In genomic region chr16:69501956-69502457, GRCh38 we compare ENCODE assay signal across 2 cellular contexts.
TF ChIP-seq lines count a peak whose summit lies in the region.

No MANE protein-coding gene starts in this region.

TF ChIP-seq in SK-N-SH treated with all-trans-retinoic acid at 6 μM for 48 hours, 23 proteins besides CTCF, POLR2A, EP300 and RAD21 (continued from another document):
- TF ChIP-seq TSHZ2 (CRISPR knock-in tag; IDR thresholded peaks at IDR 0.05) = no peak
- TF ChIP-seq TCF4 (CRISPR knock-in tag; IDR thresholded peaks at IDR 0.05; ENCODE audit: borderline replicate concordance) = no peak
- no peak for TF ChIP-seq ESRRG (CRISPR knock-in tag; IDR thresholded peaks at IDR 0.05)

TF ChIP-seq in SK-N-SH, 30 proteins besides CTCF, POLR2A, EP300 and RAD21 (continued from another document):
- TF ChIP-seq, protein P1, sequence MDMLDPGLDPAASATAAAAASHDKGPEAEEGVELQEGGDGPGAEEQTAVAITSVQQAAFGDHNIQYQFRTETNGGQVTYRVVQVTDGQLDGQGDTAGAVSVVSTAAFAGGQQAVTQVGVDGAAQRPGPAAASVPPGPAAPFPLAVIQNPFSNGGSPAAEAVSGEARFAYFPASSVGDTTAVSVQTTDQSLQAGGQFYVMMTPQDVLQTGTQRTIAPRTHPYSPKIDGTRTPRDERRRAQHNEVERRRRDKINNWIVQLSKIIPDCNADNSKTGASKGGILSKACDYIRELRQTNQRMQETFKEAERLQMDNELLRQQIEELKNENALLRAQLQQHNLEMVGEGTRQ (IDR thresholded peaks at IDR 0.05; ENCODE audit: borderline replicate concordance, low read depth, low read length) = no peak
- TF ChIP-seq GATA2 (CRISPR knock-in tag; IDR thresholded peaks at IDR 0.05) = no peak
- no peak for TF ChIP-seq CHD2 (IDR thresholded peaks at IDR 0.05; ENCODE audit: low read length, partially characterized antibody)
- no peak for TF ChIP-seq TCF12 (IDR thresholded peaks at IDR 0.05)
- TF ChIP-seq NRF1 (IDR thresholded peaks at IDR 0.05; ENCODE audit: low read depth, low read length) = no peak
- no peak for TF ChIP-seq FOSL2 (IDR thresholded peaks at IDR 0.05; ENCODE audit: borderline replicate concordance, low read depth)
- no peak for TF ChIP-seq JUND (IDR thresholded peaks at IDR 0.05)
- TF ChIP-seq TAF1 (IDR thresholded peaks at IDR 0.05; ENCODE audit: borderline replicate concordance, low read depth, low read length) = no peak
- TF ChIP-seq FOXM1 (IDR thresholded peaks at IDR 0.05; ENCODE audit: low read depth) = no peak
- no peak for TF ChIP-seq RCOR1 (IDR thresholded peaks at IDR 0.05; ENCODE audit: low read length)
